In genomic region chr2:238461491-238461890, GRCh38 we compare ENCODE assay signal across 14 cellular contexts. TPM values are rescaled to one million over a fixed set of nuclear protein-coding genes. Genes with fewer than 3 reads are reported as not detected.
A peak's percentile ranks its signal among the peaks of the same experiment; 100 is the strongest.
DNase-seq lines count a peak whose midpoint lies in the region; ATAC-seq and TF ChIP-seq lines count a peak whose summit lies in the region.
"Had no signal": no experiment of that assay in that cellular context is flagged by ENCODE, and none has a peak within 500 bp of the region (broad histone marks: within the 10 kb centered on the region; RNA-seq: fewer than 3 reads in every experiment).

No MANE protein-coding gene starts in this region.

- TF ChIP-seq CTCF in activated CD8-positive, alpha-beta T cell treated with anti-CD3 and anti-CD28 coated beads for 36 hours (IDR thresholded peaks at IDR 0.05) = no peak
- no peak for TF ChIP-seq CTCF in nephron (IDR thresholded peaks at IDR 0.05; ENCODE audit: unreplicated experiment in 3 of 3)

- CTCF ChIA-PET in activated CD8-positive, alpha-beta T cell treated with anti-CD3 and anti-CD28 coated beads, Interleukin-2, amount 10 ng/mL, durations not matched to agents 7 days and 5 days (lab: Charles Lee) = interaction anchor here (0.7 to 3.6 kb wide), 3 partner anchors 90 to 666 kb away, joined by 3 to 31 read pairs (median 10); no protein-coding TSS in a partner anchor
- CTCF ChIA-PET in activated CD8-positive, alpha-beta T cell treated with anti-CD3 and anti-CD28 coated beads for 36 hours (lab: Charles Lee) = interaction anchor here (1.0 to 2.4 kb wide), 5 partner anchors 17 to 198 kb away, joined by 3 to 37 read pairs (median 3); no protein-coding TSS in a partner anchor

- H3K9me3 Mint-ChIP-seq in activated CD8-positive, alpha-beta T cell treated with anti-CD3 and anti-CD28 coated beads, Interleukin-2, amount 10 ng/mL, durations not matched to agents 7 days and 5 days (ENCODE audit: insufficient read depth) = peaks cover 2% of the 10 kb centered on the region
- peaks cover 4% of the 10 kb centered on the region for H3K9me3 Mint-ChIP-seq in activated CD8-positive, alpha-beta T cell treated with anti-CD3 and anti-CD28 coated beads for 36 hours
- peaks cover 4% of the 10 kb centered on the region for H3K9me3 Mint-ChIP-seq in central memory CD8-positive, alpha-beta T cell
- peaks cover 3% of the 10 kb centered on the region for H3K9me3 Mint-ChIP-seq in nephron

- POLR2A ChIA-PET in activated CD8-positive, alpha-beta T cell treated with anti-CD3 and anti-CD28 coated beads, Interleukin-2, amount 10 ng/mL, durations not matched to agents 7 days and 5 days (lab: Charles Lee) = no interaction called here
- POLR2A ChIA-PET in activated CD8-positive, alpha-beta T cell treated with anti-CD3 and anti-CD28 coated beads for 36 hours (lab: Charles Lee) = no interaction called here

- no peak overlapping the region for H3K27ac Mint-ChIP-seq in activated CD8-positive, alpha-beta T cell treated with anti-CD3 and anti-CD28 coated beads, Interleukin-2, amount 10 ng/mL, durations not matched to agents 7 days and 5 days
- no peak overlapping the region for H3K27ac Mint-ChIP-seq in activated CD8-positive, alpha-beta T cell treated with anti-CD3 and anti-CD28 coated beads for 36 hours
- peak overlapping the region; percentile 33 for H3K27ac Mint-ChIP-seq in central memory CD8-positive, alpha-beta T cell (ENCODE audit: low read depth)
- H3K27ac Mint-ChIP-seq in nephron = peak overlapping the region; percentile 24 to 76 (median 58)
- H3K27ac Mint-ChIP-seq: HFFc6 had no signal

- H3K4me3 Mint-ChIP-seq in activated CD8-positive, alpha-beta T cell treated with anti-CD3 and anti-CD28 coated beads, Interleukin-2, amount 10 ng/mL, durations not matched to agents 7 days and 5 days = no peak overlapping the region
- H3K4me3 Mint-ChIP-seq in activated CD8-positive, alpha-beta T cell treated with anti-CD3 and anti-CD28 coated beads for 36 hours = no peak overlapping the region
- H3K4me3 Mint-ChIP-seq in central memory CD8-positive, alpha-beta T cell = no peak overlapping the region
- H3K4me3 Mint-ChIP-seq in nephron = peak overlapping the region in 1 of 3 experiments; percentile 12
- H3K4me3 Mint-ChIP-seq: CD8-positive, alpha-beta memory T cell; HFFc6 had no signal

- peaks cover 3% of the 10 kb centered on the region for H3K4me1 Mint-ChIP-seq in activated CD8-positive, alpha-beta T cell treated with anti-CD3 and anti-CD28 coated beads, Interleukin-2, amount 10 ng/mL, durations not matched to agents 7 days and 5 days (ENCODE audit: low read depth)
- no peaks in the 10 kb centered on the region for H3K4me1 Mint-ChIP-seq in activated CD8-positive, alpha-beta T cell treated with anti-CD3 and anti-CD28 coated beads for 36 hours (ENCODE audit: low read depth)
- H3K4me1 Mint-ChIP-seq in central memory CD8-positive, alpha-beta T cell = no peaks in the 10 kb centered on the region
- H3K4me1 Mint-ChIP-seq in nephron = peaks cover 45% of the 10 kb centered on the region

- H3K27me3 Mint-ChIP-seq in activated CD8-positive, alpha-beta T cell treated with anti-CD3 and anti-CD28 coated beads, Interleukin-2, amount 10 ng/mL, durations not matched to agents 7 days and 5 days (ENCODE audit: low read depth) = peaks cover 7% of the 10 kb centered on the region
- no peaks in the 10 kb centered on the region for H3K27me3 Mint-ChIP-seq in activated CD8-positive, alpha-beta T cell treated with anti-CD3 and anti-CD28 coated beads for 36 hours
- no peaks in the 10 kb centered on the region for H3K27me3 Mint-ChIP-seq in central memory CD8-positive, alpha-beta T cell
- H3K27me3 Mint-ChIP-seq in nephron (ENCODE audit: low read depth) = peaks cover 3% of the 10 kb centered on the region

- intact Hi-C loops in activated CD8-positive, alpha-beta T cell treated with anti-CD3 and anti-CD28 coated beads for 36 hours (cut with micrococcal nuclease) = loop anchor here (5.0 kb wide), 1 partner anchor 89 kb away; no protein-coding TSS in a partner anchor

- no peaks in the 10 kb centered on the region for H3K36me3 Mint-ChIP-seq in activated CD8-positive, alpha-beta T cell treated with anti-CD3 and anti-CD28 coated beads, Interleukin-2, amount 10 ng/mL, durations not matched to agents 7 days and 5 days (ENCODE audit: low read depth)
- no peaks in the 10 kb centered on the region for H3K36me3 Mint-ChIP-seq in activated CD8-positive, alpha-beta T cell treated with anti-CD3 and anti-CD28 coated beads for 36 hours (ENCODE audit: low read depth)
- no peaks in the 10 kb centered on the region for H3K36me3 Mint-ChIP-seq in central memory CD8-positive, alpha-beta T cell (ENCODE audit: insufficient read depth)
- H3K36me3 Mint-ChIP-seq in nephron (ENCODE audit: low read depth) = peaks cover 4% of the 10 kb centered on the region

- ATAC-seq in activated CD8-positive, alpha-beta T cell treated with anti-CD3 and anti-CD28 coated beads, Interleukin-2, amount 10 ng/mL, durations not matched to agents 7 days and 5 days = no peak
- ATAC-seq in activated CD8-positive, alpha-beta T cell treated with anti-CD3 and anti-CD28 coated beads for 36 hours = no peak
- no peak for ATAC-seq in central memory CD8-positive, alpha-beta T cell (replicated peaks; ENCODE audit: extremely low read depth, poor library complexity, severe bottlenecking)

- peak; percentile 9 for DNase-seq in activated CD8-positive, alpha-beta T cell treated with anti-CD3 and anti-CD28 coated beads, Interleukin-2, amount 10 ng/mL, durations not matched to agents 7 days and 5 days
- DNase-seq in activated CD8-positive, alpha-beta T cell treated with anti-CD3 and anti-CD28 coated beads for 36 hours = no peak
- DNase-seq in central memory CD8-positive, alpha-beta T cell (ENCODE audit: low spot score in 2 of 2) = no peak
- DNase-seq in COLO829 (ENCODE audit: low spot score) = no peak
- DNase-seq in SK-N-DZ (ENCODE audit: low spot score) = no peak
- no peak for DNase-seq in NOMO-1 (lab: John Stamatoyannopoulos, UW; ENCODE audit: unreplicated experiment in 2 of 2)
- DNase-seq: 8988T; AML-193; CD8-positive, alpha-beta memory T cell; DMS53; GF-D8; HCEC 1CT; HFFc6 had no signal

RNA-seq across cellular contexts. Expression of gene ASB1, which starts 34.8 kb away (rescaled TPM):
- total RNA-seq in activated CD8-positive, alpha-beta T cell treated with anti-CD3 and anti-CD28 coated beads, Interleukin-2, amount 10 ng/mL, durations not matched to agents 7 days and 5 days = 10 to 100 TPM; 27.9 to 31.0 TPM
- 10 to 100 TPM; 39.8 to 48.1 TPM for total RNA-seq in activated CD8-positive, alpha-beta T cell treated with anti-CD3 and anti-CD28 coated beads for 36 hours
- 18.3 and 18.4 TPM in 2 replicates for polyA plus RNA-seq in SK-N-DZ (2014; cell fraction: cytosol; rRNA removed)
- polyA plus RNA-seq in SK-N-DZ (2014; cell fraction: nucleus; rRNA removed) = 15.4 and 30.0 TPM in 2 replicates

Comparison
In these comparisons a context has a peak if more than half of its experiments do, and no peak if none do; other contexts are left out.
1. H3K27ac Mint-ChIP-seq: peak in central memory CD8-positive, alpha-beta T cell (single experiment) and nephron (3 of 3); none in activated CD8-positive, alpha-beta T cell treated with anti-CD3 and anti-CD28 coated beads, Interleukin-2, amount 10 ng/mL, durations not matched to agents 7 days and 5 days (single experiment) and activated CD8-positive, alpha-beta T cell treated with anti-CD3 and anti-CD28 coated beads for 36 hours (single experiment).